In genomic region chr6:35663447-35664235, GRCh38 we compare ENCODE assay signal across 8 cellular contexts. TPM values are rescaled to one million over a fixed set of nuclear protein-coding genes. Genes with fewer than 3 reads are reported as not detected.
A peak's percentile ranks its signal among the peaks of the same experiment; 100 is the strongest.
DNase-seq lines count a peak whose midpoint lies in the region; ATAC-seq and TF ChIP-seq lines count a peak whose summit lies in the region.

No MANE protein-coding gene starts in this region.

- H3K4me1 Mint-ChIP-seq in CD4-positive, alpha-beta memory T cell: peaks cover 12 to 20% (median 17%) of the 10 kb centered on the region in 4 donors
- peaks cover 3 to 10% of the 10 kb centered on the region in 2 donors for H3K4me1 Mint-ChIP-seq in effector memory CD8-positive, alpha-beta T cell (ENCODE audit: low read depth in 2 of 2)
- peaks cover 3 to 35% (median 17%) of the 10 kb centered on the region in 4 donors for H3K4me1 Mint-ChIP-seq in naive thymus-derived CD8-positive, alpha-beta T cell

- no peak for TF ChIP-seq EP300 in sigmoid colon (IDR thresholded peaks at IDR 0.05)

- H3K36me3 ChIP-seq in CD4-positive, alpha-beta memory T cell (ENCODE audit: insufficient read depth, low read length): no peaks in the 10 kb centered on the region
- 0 out of 2 replicates have a peak, but pooled peaks cover 3% of the 10 kb centered on the region for H3K36me3 ChIP-seq in MG63
- H3K36me3 ChIP-seq in sigmoid colon: peaks cover 0 to 4% (median 0%) of the 10 kb centered on the region in 4 donors

- DNase-seq in CD4-positive, alpha-beta memory T cell: no peak
- DNase-seq in MG63: peak; percentile 11
- peak in 1 of 3 experiments; percentile 15 for DNase-seq in effector memory CD8-positive, alpha-beta T cell
- DNase-seq in naive thymus-derived CD8-positive, alpha-beta T cell: peak in 2 of 10 donors; percentile 30 to 38
- no peak for DNase-seq in sigmoid colon
- no peak for DNase-seq in cerebellar nuclear complex (lab: John Stamatoyannopoulos, UW)

- WGBS in sigmoid colon, 2 donors: 64 to 70% methylated on average over 7 of the region's 7 CpGs

- no peak for TF ChIP-seq CTCF in sigmoid colon (IDR thresholded peaks at IDR 0.05)

- peak overlapping the region; percentile 50 for H3K27ac ChIP-seq in CD4-positive, alpha-beta memory T cell (ENCODE audit: low read depth, low read length)
- peak overlapping the region in 1 of 4 donors; percentile 26 for H3K27ac ChIP-seq in sigmoid colon

- ATAC-seq in effector memory CD8-positive, alpha-beta T cell (replicated peaks): peak; percentile 83
- ATAC-seq in naive thymus-derived CD8-positive, alpha-beta T cell: peak; percentile 74 to 84
- ATAC-seq in GM21717 (IDR thresholded peaks at IDR 0.05; ENCODE audit: unreplicated experiment) (no peak), HG03460 (IDR thresholded peaks at IDR 0.05; ENCODE audit: unreplicated experiment) (no peak)

- POLR2A ChIA-PET in CD4-positive, alpha-beta memory T cell (lab: Charles Lee; ENCODE audit: partially characterized antibody): interaction anchor here (0.5 to 2.9 kb wide), 14 partner anchors 8 to 122 kb away, joined by 3 to 18 read pairs (median 6); no protein-coding TSS in a partner anchor
- POLR2A ChIA-PET in naive thymus-derived CD8-positive, alpha-beta T cell (lab: Charles Lee): interaction anchor here (0.6 to 5.8 kb wide), 11 partner anchors 9 to 73 kb away, joined by 3 to 17 read pairs (median 5); partner anchors contain the start of gene ARMC12

- H3K27me3 ChIP-seq in CD4-positive, alpha-beta memory T cell (ENCODE audit: insufficient read depth, low read length): no peaks in the 10 kb centered on the region
- H3K27me3 ChIP-seq in MG63 (no peaks in the 10 kb centered on the region), sigmoid colon (no peaks in the 10 kb centered on the region)

- H3K9me3 Mint-ChIP-seq in CD4-positive, alpha-beta memory T cell: no peaks in the 10 kb centered on the region
- H3K9me3 Mint-ChIP-seq in effector memory CD8-positive, alpha-beta T cell: no peaks in the 10 kb centered on the region
- H3K9me3 Mint-ChIP-seq in naive thymus-derived CD8-positive, alpha-beta T cell: no peaks in the 10 kb centered on the region

- peaks cover 0 to 4% of the 10 kb centered on the region in 2 donors for H3K36me3 Mint-ChIP-seq in CD4-positive, alpha-beta memory T cell
- H3K36me3 Mint-ChIP-seq in effector memory CD8-positive, alpha-beta T cell (ENCODE audit: insufficient read depth): no peaks in the 10 kb centered on the region
- H3K36me3 Mint-ChIP-seq in naive thymus-derived CD8-positive, alpha-beta T cell: peaks cover 0 to 5% (median 1%) of the 10 kb centered on the region in 3 donors

- no peaks in the 10 kb centered on the region for H3K9me3 ChIP-seq in CD4-positive, alpha-beta memory T cell (ENCODE audit: control insufficient read depth in 1 of 2, low read length in 2 of 2)
- H3K9me3 ChIP-seq in MG63: no peaks in the 10 kb centered on the region
- H3K9me3 ChIP-seq in sigmoid colon: no peaks in the 10 kb centered on the region

- no peaks in the 10 kb centered on the region for H3K27me3 Mint-ChIP-seq in CD4-positive, alpha-beta memory T cell
- H3K27me3 Mint-ChIP-seq in effector memory CD8-positive, alpha-beta T cell: no peaks in the 10 kb centered on the region
- no peaks in the 10 kb centered on the region for H3K27me3 Mint-ChIP-seq in naive thymus-derived CD8-positive, alpha-beta T cell

- CTCF ChIA-PET in CD4-positive, alpha-beta memory T cell (lab: Charles Lee; ENCODE audit: partially characterized antibody): interaction anchor here (0.9 to 3.5 kb wide), 14 partner anchors 18 to 94 kb away, joined by 3 to 11 read pairs (median 5); no protein-coding TSS in a partner anchor

- TF ChIP-seq POLR2A in sigmoid colon (IDR thresholded peaks at IDR 0.05): no peak

- H3K4me1 ChIP-seq in CD4-positive, alpha-beta memory T cell (ENCODE audit: insufficient read depth, low read length): peaks cover 66% of the 10 kb centered on the region
- peaks cover 0 to 53% (median 44%) of the 10 kb centered on the region in 4 donors for H3K4me1 ChIP-seq in sigmoid colon

- intact Hi-C loops in CD4-positive, alpha-beta memory T cell (cut with micrococcal nuclease): loop anchor here (1.0 to 2.0 kb wide), 2 partner anchors 9 to 17 kb away; no protein-coding TSS in a partner anchor
- intact Hi-C loops in sigmoid colon (cut with DNase I): no loop called here

- no peak overlapping the region for H3K27ac Mint-ChIP-seq in CD4-positive, alpha-beta memory T cell
- H3K27ac Mint-ChIP-seq in effector memory CD8-positive, alpha-beta T cell: no peak overlapping the region
- no peak overlapping the region for H3K27ac Mint-ChIP-seq in naive thymus-derived CD8-positive, alpha-beta T cell

- peak overlapping the region in 1 of 2 donors; percentile 6 for H3K4me3 ChIP-seq in CD4-positive, alpha-beta memory T cell (ENCODE audit: low read length in 2 of 2)
- no peak overlapping the region for H3K4me3 ChIP-seq in MG63
- no peak overlapping the region for H3K4me3 ChIP-seq in sigmoid colon

- H3K4me3 Mint-ChIP-seq in CD4-positive, alpha-beta memory T cell: no peak overlapping the region
- H3K4me3 Mint-ChIP-seq in effector memory CD8-positive, alpha-beta T cell: no peak overlapping the region
- no peak overlapping the region for H3K4me3 Mint-ChIP-seq in naive thymus-derived CD8-positive, alpha-beta T cell

RNA-seq across cellular contexts. Expression of gene FKBP5, which starts 25.1 kb away (rescaled TPM):
- total RNA-seq in CD4-positive, alpha-beta memory T cell: 10 to 100 TPM; 72.9 to 74.2 TPM
- polyA plus RNA-seq in CD4-positive, alpha-beta memory T cell: 100 to 1,000 TPM in 1 of 2 donors, 10 to 100 TPM in 1; 94.2 to 233 TPM
- total RNA-seq in MG63 (2014; rRNA removed; shearing (Covaris generic); ENCODE audit: low replicate concordance): 9.4 and 10.3 TPM in 2 replicates
- 10 to 100 TPM; 75.4 to 79.1 TPM for total RNA-seq in naive thymus-derived CD8-positive, alpha-beta T cell
- 100 to 1,000 TPM; 108 to 297 (median 154) TPM for polyA plus RNA-seq in naive thymus-derived CD8-positive, alpha-beta T cell
- total RNA-seq in sigmoid colon: 100 to 1,000 TPM; 200 to 326 (median 258) TPM
- 100 to 1,000 TPM in 1 of 3 donors, 10 to 100 TPM in 2; 52.9 to 165 (median 93.9) TPM for polyA plus RNA-seq in sigmoid colon

Comparison
In these comparisons a context has a peak if more than half of its experiments do, and no peak if none do; other contexts are left out.
1. ATAC-seq: peak in effector memory CD8-positive, alpha-beta T cell (single experiment) and naive thymus-derived CD8-positive, alpha-beta T cell (2 of 2); none in GM21717 (single experiment) and HG03460 (single experiment).